Comparison of ENCODE assay signal across 20 cellular contexts in the genomic region with DNA sequence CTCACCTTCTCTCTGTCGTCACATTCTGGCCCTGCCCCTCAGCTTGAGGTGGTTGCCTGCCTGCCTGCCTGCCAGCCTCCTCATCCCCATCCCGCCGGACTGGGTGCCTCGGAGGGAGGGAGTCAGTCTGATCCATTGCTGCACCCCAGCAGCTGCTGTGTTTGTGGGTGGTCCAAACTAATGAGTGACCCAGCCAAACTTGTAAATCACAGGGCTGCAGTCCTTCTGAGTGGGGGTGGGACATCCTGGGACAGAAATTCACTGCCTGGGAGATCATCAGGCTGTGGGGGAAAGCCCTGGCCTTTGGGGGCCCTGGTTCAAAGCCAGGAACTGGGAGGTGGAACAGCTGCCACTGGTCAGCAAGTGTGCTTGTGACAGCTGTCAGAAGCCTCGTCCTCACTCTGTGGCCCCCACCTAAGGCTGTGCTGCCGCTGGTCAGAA. TPM values are rescaled to one million over a fixed set of nuclear protein-coding genes. Genes with fewer than 3 reads are reported as not detected.
"Had no signal": no experiment of that assay in that cellular context is flagged by ENCODE, and none has a peak within 500 bp of the region (broad histone marks: within the 10 kb centered on the region; RNA-seq: fewer than 3 reads in every experiment).

No MANE protein-coding gene starts in this region.

- H3K27ac Mint-ChIP-seq: activated naive CD4-positive, alpha-beta T cell treated with anti-CD3 and anti-CD28 coated beads, Interleukin-2, amount 50 U/mL, for 72 hours; mesothelial cell of epicardium; nephron progenitor cell; stimulated activated memory B cell treated with anti-CD40 and anti-IgM and Interleukin-4, amounts not matched to agents 10 μg/mL and 1 μg/mL and 100 μg/mL, for 72 hours had no signal

- H3K4me3 Mint-ChIP-seq: mesothelial cell of epicardium; nephron progenitor cell; stimulated activated memory B cell treated with anti-CD40 and anti-IgM and Interleukin-4, amounts not matched to agents 10 μg/mL and 1 μg/mL and 100 μg/mL, for 72 hours had no signal

- ATAC-seq: activated naive CD4-positive, alpha-beta T cell treated with anti-CD3 and anti-CD28 coated beads, Interleukin-2, amount 50 U/mL, for 72 hours; esophagus mucosa; gastroesophageal sphincter; heart left ventricle; psoas muscle; right cardiac atrium; stimulated activated memory B cell treated with anti-CD40 and anti-IgM and Interleukin-4, amounts not matched to agents 10 μg/mL and 1 μg/mL and 100 μg/mL, for 72 hours had no signal

- DNase-seq: activated CD4-positive, alpha-beta T cell treated with anti-CD3 and anti-CD28 coated beads for 1 hour; activated CD4-positive, alpha-beta T cell treated with anti-CD3 and anti-CD28 coated beads, Interleukin-2, amount 50 U/mL, for 4 hours; activated gamma-delta T cell treated with Interleukin-2 at 50 U/mL for 16 hours; adrenal gland; cerebellar nuclear complex; cortex of kidney; effector CD4-positive, alpha-beta T cell; nephron progenitor cell; stimulated activated CD4-positive, alpha-beta T cell treated with anti-CD3 and anti-CD28 coated beads, Interleukin-4, amount 100 ng/mL, for 4 hours; testis had no signal

- H3K36me3 Mint-ChIP-seq: activated naive CD4-positive, alpha-beta T cell treated with anti-CD3 and anti-CD28 coated beads, Interleukin-2, amount 50 U/mL, for 72 hours; mesothelial cell of epicardium; stimulated activated memory B cell treated with anti-CD40 and anti-IgM and Interleukin-4, amounts not matched to agents 10 μg/mL and 1 μg/mL and 100 μg/mL, for 72 hours had no signal

- H3K4me1 Mint-ChIP-seq: stimulated activated memory B cell treated with anti-CD40 and anti-IgM and Interleukin-4, amounts not matched to agents 10 μg/mL and 1 μg/mL and 100 μg/mL, for 72 hours had no signal

- H3K9me3 Mint-ChIP-seq: activated naive CD4-positive, alpha-beta T cell treated with anti-CD3 and anti-CD28 coated beads, Interleukin-2, amount 50 U/mL, for 72 hours; mesothelial cell of epicardium; nephron progenitor cell; stimulated activated memory B cell treated with anti-CD40 and anti-IgM and Interleukin-4, amounts not matched to agents 10 μg/mL and 1 μg/mL and 100 μg/mL, for 72 hours had no signal

RNA-seq across cellular contexts. Expression of gene GPR78, which starts 5.5 kb away (rescaled TPM):
- total RNA-seq: gastroesophageal sphincter; lower leg skin; psoas muscle; T-helper 1 cell treated with Interleukin-12 subunit alpha and Interleukin-12 subunit beta and Interleukin-4 antibody, amounts not matched to agents 30 ng/mL and 1 ng/mL, for 36 hours had no signal
- polyA plus RNA-seq: heart left ventricle, psoas muscle had no signal

RNA-seq across cellular contexts. Expression of gene CPZ, which starts 6.8 kb away (rescaled TPM):
- total RNA-seq: activated naive CD4-positive, alpha-beta T cell treated with anti-CD3 and anti-CD28 coated beads, Interleukin-2, amount 50 U/mL, for 72 hours; psoas muscle; T-helper 1 cell treated with Interleukin-12 subunit alpha and Interleukin-12 subunit beta and Interleukin-4 antibody, amounts not matched to agents 30 ng/mL and 1 ng/mL, for 36 hours had no signal
